In the genomic region with DNA sequence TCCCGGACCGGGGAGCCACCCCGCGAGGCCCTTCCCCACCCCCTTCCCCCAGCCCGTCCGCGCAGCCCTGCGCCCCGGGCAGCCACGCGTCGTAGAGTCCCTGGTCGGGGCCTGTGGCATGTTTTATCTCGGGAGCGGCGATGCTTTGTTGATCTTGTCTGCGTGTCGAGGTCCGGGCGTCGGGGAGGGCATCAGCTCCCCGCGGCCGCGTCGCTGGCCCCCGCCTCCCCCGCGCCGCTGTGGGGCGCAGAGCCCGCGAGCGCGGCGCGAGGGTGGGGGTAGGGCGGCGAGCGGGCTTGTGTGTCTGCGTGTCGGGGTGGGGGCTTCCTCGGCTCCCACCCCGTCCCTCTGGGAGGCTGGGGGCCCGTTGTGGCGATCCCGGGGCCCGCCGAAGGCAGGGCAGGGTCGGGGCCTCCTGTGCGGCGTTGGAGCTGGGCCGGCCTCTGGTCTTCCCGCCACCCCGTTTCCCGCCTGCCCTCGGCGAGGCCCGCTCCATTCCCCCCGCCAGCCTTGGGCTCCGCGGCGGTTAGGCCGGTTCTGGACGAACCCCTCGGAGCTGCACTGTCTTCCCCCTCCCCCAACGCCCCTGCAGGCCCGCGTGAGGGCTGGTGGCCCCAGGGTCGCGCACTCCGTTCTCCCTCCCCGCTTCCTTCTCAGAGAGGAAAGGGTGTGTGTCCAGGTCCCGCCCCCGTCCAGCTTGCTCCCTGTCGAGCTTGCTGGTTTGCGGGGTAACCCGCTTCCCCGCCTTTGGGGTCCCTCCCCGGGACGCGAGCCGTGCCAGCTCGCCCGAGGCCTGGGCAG, we compare ENCODE assay signal across 1 cellular context.
A peak's percentile ranks its signal among the peaks of the same experiment; 100 is the strongest.
TF ChIP-seq lines count a peak whose summit lies in the region.

No MANE protein-coding gene starts in this region.

TF ChIP-seq in HepG2, 621 proteins besides CTCF, POLR2A, EP300 and RAD21 (continued from another document):
- TF ChIP-seq, protein P1, sequence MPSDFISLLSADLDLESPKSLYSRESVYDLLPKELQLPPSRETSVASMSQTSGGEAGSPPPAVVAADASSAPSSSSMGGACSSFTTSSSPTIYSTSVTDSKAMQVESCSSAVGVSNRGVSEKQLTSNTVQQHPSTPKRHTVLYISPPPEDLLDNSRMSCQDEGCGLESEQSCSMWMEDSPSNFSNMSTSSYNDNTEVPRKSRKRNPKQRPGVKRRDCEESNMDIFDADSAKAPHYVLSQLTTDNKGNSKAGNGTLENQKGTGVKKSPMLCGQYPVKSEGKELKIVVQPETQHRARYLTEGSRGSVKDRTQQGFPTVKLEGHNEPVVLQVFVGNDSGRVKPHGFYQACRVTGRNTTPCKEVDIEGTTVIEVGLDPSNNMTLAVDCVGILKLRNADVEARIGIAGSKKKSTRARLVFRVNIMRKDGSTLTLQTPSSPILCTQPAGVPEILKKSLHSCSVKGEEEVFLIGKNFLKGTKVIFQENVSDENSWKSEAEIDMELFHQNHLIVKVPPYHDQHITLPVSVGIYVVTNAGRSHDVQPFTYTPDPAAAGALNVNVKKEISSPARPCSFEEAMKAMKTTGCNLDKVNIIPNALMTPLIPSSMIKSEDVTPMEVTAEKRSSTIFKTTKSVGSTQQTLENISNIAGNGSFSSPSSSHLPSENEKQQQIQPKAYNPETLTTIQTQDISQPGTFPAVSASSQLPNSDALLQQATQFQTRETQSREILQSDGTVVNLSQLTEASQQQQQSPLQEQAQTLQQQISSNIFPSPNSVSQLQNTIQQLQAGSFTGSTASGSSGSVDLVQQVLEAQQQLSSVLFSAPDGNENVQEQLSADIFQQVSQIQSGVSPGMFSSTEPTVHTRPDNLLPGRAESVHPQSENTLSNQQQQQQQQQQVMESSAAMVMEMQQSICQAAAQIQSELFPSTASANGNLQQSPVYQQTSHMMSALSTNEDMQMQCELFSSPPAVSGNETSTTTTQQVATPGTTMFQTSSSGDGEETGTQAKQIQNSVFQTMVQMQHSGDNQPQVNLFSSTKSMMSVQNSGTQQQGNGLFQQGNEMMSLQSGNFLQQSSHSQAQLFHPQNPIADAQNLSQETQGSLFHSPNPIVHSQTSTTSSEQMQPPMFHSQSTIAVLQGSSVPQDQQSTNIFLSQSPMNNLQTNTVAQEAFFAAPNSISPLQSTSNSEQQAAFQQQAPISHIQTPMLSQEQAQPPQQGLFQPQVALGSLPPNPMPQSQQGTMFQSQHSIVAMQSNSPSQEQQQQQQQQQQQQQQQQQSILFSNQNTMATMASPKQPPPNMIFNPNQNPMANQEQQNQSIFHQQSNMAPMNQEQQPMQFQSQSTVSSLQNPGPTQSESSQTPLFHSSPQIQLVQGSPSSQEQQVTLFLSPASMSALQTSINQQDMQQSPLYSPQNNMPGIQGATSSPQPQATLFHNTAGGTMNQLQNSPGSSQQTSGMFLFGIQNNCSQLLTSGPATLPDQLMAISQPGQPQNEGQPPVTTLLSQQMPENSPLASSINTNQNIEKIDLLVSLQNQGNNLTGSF (CRISPR knock-in tag; IDR thresholded peaks at IDR 0.05): no peak
- TF ChIP-seq ZNF543 (CRISPR knock-in tag; IDR thresholded peaks at IDR 0.05) (peak; percentile 49; the same call in 1 of the 2 replicates), SIX4 (CRISPR knock-in tag; IDR thresholded peaks at IDR 0.05) (no peak), NFE2L2 (IDR thresholded peaks at IDR 0.05; ENCODE audit: low read length) (no peak), BCL3 (CRISPR knock-in tag; IDR thresholded peaks at IDR 0.05) (peak; percentile 57; the same call in 1 of the 2 replicates), ZNF331 (CRISPR knock-in tag; IDR thresholded peaks at IDR 0.05) (0 out of 2 replicates have a peak, but pooled peaks have one; percentile 36), ZNF12 (CRISPR knock-in tag; IDR thresholded peaks at IDR 0.05) (no peak), ZNF256 (CRISPR knock-in tag; conservative IDR thresholded peaks at IDR 0.05) (no peak), CREB3 (CRISPR knock-in tag; IDR thresholded peaks at IDR 0.05) (0 out of 2 replicates have a peak, but pooled peaks have one; percentile 28), CERS6 (CRISPR knock-in tag; IDR thresholded peaks at IDR 0.05) (no peak)
